In the genomic region with DNA sequence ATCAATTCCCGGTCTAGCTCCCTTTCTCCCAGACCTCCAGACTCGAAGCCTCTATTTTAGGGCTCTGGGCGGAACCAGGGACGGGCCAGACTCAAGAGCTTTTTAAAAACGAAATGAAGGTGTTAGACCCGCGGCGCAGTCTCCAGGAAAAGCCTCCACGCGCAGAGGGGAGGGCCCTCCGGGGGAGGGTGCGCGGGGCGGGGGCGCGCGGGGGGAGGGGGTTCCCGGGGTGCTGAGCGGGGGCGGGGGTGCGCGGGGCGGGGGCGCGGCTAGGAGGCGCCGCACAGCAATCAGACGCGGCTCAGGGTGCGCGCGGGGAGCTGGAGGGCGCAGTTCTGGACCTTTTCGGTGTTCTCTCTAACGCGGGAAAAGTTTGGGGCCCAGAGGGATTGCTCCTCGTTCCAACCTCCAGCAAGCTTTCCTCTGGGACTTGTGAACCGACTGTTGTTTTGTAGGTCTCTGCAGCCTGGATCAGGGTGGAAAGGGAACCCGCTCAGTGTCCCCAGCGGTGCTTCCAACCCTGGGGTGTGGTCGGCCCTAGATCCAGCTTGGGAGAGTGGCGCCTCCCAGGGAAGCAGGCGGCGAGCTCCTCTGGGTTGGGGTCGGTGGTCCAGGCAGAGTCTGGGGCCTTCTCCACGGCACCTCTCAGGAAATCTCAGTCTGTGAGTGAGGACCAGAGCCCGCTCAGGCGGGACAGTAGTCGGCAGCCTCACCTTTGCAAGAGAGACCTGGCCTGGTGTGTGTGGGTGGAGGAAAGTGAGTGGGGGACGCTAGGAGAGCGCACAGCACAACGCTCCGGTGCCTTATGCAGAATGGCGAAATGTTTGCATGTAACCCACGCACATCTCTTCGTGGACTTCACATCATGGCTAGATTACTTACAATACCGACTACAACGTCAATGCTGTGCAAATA, we compare ENCODE assay signal across 7 cellular contexts. TPM values are rescaled to one million over a fixed set of nuclear protein-coding genes. Genes with fewer than 3 reads are reported as not detected.
DNase-seq lines count a peak whose midpoint lies in the region; TF ChIP-seq lines count a peak whose summit lies in the region.

No MANE protein-coding gene starts in this region.

- H3K36me3 ChIP-seq in iPS-15b (ENCODE audit: control insufficient read depth, insufficient read depth, low read length) (no peaks in the 10 kb centered on the region), smooth muscle cell (ENCODE audit: low read depth) (no peaks in the 10 kb centered on the region)

- H4K20me1 ChIP-seq in smooth muscle cell (ENCODE audit: low read depth): no peaks in the 10 kb centered on the region

- H3K27me3 ChIP-seq in iPS-15b (ENCODE audit: control insufficient read depth, insufficient read depth, low read length) (peaks cover 46% of the 10 kb centered on the region), smooth muscle cell (ENCODE audit: low read depth) (peaks cover 51% of the 10 kb centered on the region)

- H2AFZ ChIP-seq in smooth muscle cell (ENCODE audit: low read depth): no peak overlapping the region

- DNase-seq in HUDEP-2 (lab: John Stamatoyannopoulos, UW; ENCODE audit: unreplicated experiment in 76 of 76) (peak in 43 of 76 experiments; percentile 10 to 65 (median 41)), smooth muscle cell (lab: John Stamatoyannopoulos, UW; ENCODE audit: unreplicated experiment) (no peak), HK-2 (ENCODE audit: unreplicated experiment) (no peak), NCI-H1092 (lab: John Stamatoyannopoulos, UW) (no peak), SIG-M5 treated with dmso at 0.1 percent for 504 hours (lab: John Stamatoyannopoulos, UW; ENCODE audit: unreplicated experiment) (no peak)
- DNase-seq in activated CD4-positive, alpha-beta T cell treated with anti-CD3 and anti-CD28 coated beads, Interleukin-2, amount 50 U/mL, for 4 hours: peak; percentile 10 to 11

- H3K9ac ChIP-seq in iPS-15b (ENCODE audit: low read depth, low read length) (peak overlapping the region; percentile 65), smooth muscle cell (ENCODE audit: low read depth) (no peak overlapping the region)

- 20% methylated on average over 34 of the region's 58 CpGs for WGBS in smooth muscle cell (ENCODE audit: low lambda C conversion rate)

- H3K79me2 ChIP-seq in smooth muscle cell (ENCODE audit: low read depth): no peaks in the 10 kb centered on the region

- no peak for TF ChIP-seq CTCF in smooth muscle cell (IDR thresholded peaks at IDR 0.05; ENCODE audit: borderline replicate concordance, insufficient read depth, poor library complexity, severe bottlenecking)

- peak overlapping the region; percentile 67 for H3K4me2 ChIP-seq in smooth muscle cell

- no peaks in the 10 kb centered on the region for H3F3A ChIP-seq in smooth muscle cell (ENCODE audit: low read depth)

- H3K4me3 ChIP-seq in iPS-15b (ENCODE audit: low read depth, low read length): peak overlapping the region; percentile 71
- peak overlapping the region; percentile 37 for H3K4me3 ChIP-seq in smooth muscle cell

- H3K9me3 ChIP-seq in iPS-15b (ENCODE audit: control insufficient read depth, insufficient read depth, low read length): no peaks in the 10 kb centered on the region
- H3K9me3 ChIP-seq in smooth muscle cell (replicated peaks; ENCODE audit: low read depth): no peaks in the 10 kb centered on the region

- H3K4me1 ChIP-seq in iPS-15b (ENCODE audit: control insufficient read depth, insufficient read depth, low read length) (peaks cover 21% of the 10 kb centered on the region), smooth muscle cell (ENCODE audit: low read depth) (no peaks in the 10 kb centered on the region)

- H3K27ac ChIP-seq in smooth muscle cell (ENCODE audit: low read depth): no peak overlapping the region

RNA-seq across cellular contexts. Expression of a gene that starts 2.0 kb away (rescaled TPM):
- total RNA-seq in smooth muscle cell: not detected in 2 replicates
- not detected in 2 replicates for polyA plus RNA-seq in smooth muscle cell

RNA-seq across cellular contexts. Expression of a gene that starts 21.5 kb away (rescaled TPM):
- total RNA-seq in smooth muscle cell: 55.9 and 68.7 TPM in 2 replicates
- polyA plus RNA-seq in smooth muscle cell: 72.1 and 73.7 TPM in 2 replicates

RNA-seq across cellular contexts. Expression of a gene that starts 46.7 kb away (rescaled TPM):
- total RNA-seq in smooth muscle cell: 0.40 TPM in 1 of 2 replicates, not detected in the other
- polyA plus RNA-seq in smooth muscle cell: 5.1 and 10.6 TPM in 2 replicates

RNA-seq across cellular contexts. Expression of a gene that starts 57.7 kb away (rescaled TPM):
- 67.2 and 73.0 TPM in 2 replicates for total RNA-seq in smooth muscle cell
- polyA plus RNA-seq in smooth muscle cell: 203 and 213 TPM in 2 replicates

Comparison
In these comparisons a context has a peak if more than half of its experiments do, and no peak if none do; other contexts are left out.
1. DNase-seq: peak in HUDEP-2 (43 of 76) and activated CD4-positive, alpha-beta T cell treated with anti-CD3 and anti-CD28 coated beads, Interleukin-2, amount 50 U/mL, for 4 hours (2 of 2); none in smooth muscle cell (single experiment), HK-2 (single experiment), NCI-H1092 (single experiment) and SIG-M5 treated with dmso at 0.1 percent for 504 hours (single experiment).